9 cellular contexts compared by ENCODE assay signal in the genomic region with DNA sequence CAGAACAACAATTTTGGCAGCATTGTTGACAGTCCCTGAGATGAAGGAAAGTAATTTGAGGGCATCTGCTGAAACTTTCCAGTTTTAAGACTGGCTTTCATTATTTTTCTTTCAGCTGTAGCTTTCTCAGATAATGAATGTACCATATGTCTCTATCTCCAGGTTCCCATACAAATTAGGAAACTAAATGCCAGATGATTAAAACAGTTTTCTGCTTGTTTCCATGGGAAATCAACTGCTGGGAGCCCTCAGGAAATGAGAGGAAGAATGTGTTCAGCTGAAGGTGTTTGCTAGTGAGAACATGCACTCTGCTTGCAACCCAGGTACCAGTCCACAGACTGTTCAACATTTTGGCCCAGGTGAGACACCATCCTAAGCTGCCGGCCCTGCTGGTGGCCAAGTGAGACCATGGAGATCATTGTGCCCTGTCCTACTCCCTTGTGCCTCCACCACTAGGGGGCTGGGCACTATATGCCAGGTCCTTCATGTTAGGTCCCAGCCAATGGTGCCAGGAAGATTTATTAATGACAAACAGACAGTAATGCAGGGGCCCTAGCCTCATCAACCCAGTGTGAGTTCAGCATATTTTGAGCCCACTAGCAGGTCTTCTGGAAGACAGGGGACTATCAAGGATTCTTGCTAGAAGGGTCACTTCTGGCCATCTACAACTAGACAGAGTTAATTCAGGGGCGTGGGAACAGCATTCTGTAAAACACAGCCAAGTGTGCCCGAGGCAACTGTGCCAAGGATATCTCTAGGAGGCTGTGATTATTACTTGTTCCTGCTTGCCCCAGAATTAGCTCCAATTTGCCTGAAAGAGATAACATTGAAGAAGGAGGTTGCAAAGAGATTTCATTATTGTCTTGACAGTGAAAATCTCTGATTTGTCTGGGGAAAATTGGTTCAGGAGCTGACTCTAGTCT. TPM values are rescaled to one million over a fixed set of nuclear protein-coding genes. Genes with fewer than 3 reads are reported as not detected.
DNase-seq lines count a peak whose midpoint lies in the region; ATAC-seq and TF ChIP-seq lines count a peak whose summit lies in the region.
"Had no signal": no experiment of that assay in that cellular context is flagged by ENCODE, and none has a peak within 500 bp of the region (broad histone marks: within the 10 kb centered on the region; RNA-seq: fewer than 3 reads in every experiment).

No MANE protein-coding gene starts in this region.

- no peak overlapping the region for H3K4me3 ChIP-seq in cardiac fibroblast (replicated peaks in 1 of 2; ENCODE audit: low read depth in 2 of 2, low read length in 2 of 2)

- ATAC-seq in naive B cell (ENCODE audit: low read depth in 2 of 2), result peak; percentile 77 to 82
- no peak for ATAC-seq in HG02938 (IDR thresholded peaks at IDR 0.05; ENCODE audit: unreplicated experiment)
- ATAC-seq: activated CD8-positive, alpha-beta memory T cell treated with anti-CD3 and anti-CD28 coated beads, Interleukin-2, amount 10 ng/mL, durations not matched to agents 7 days and 5 days had no signal

- H3K27ac Mint-ChIP-seq in naive B cell, result no peak overlapping the region
- H3K27ac Mint-ChIP-seq: activated CD8-positive, alpha-beta memory T cell treated with anti-CD3 and anti-CD28 coated beads, Interleukin-2, amount 10 ng/mL, durations not matched to agents 7 days and 5 days had no signal

- TF ChIP-seq CTCF in LNCAP (IDR thresholded peaks at IDR 0.05), result peak; percentile 28; the same call in 1 of the 2 replicates
- TF ChIP-seq CTCF in cardiac fibroblast (IDR thresholded peaks at IDR 0.05; ENCODE audit: low read depth, low read length), result peak; percentile 53

- H3K4me3 Mint-ChIP-seq in naive B cell, result no peak overlapping the region
- H3K4me3 Mint-ChIP-seq: activated CD8-positive, alpha-beta memory T cell treated with anti-CD3 and anti-CD28 coated beads, Interleukin-2, amount 10 ng/mL, durations not matched to agents 7 days and 5 days had no signal

- H3K27me3 Mint-ChIP-seq in naive B cell, result no peaks in the 10 kb centered on the region
- H3K27me3 Mint-ChIP-seq: activated CD8-positive, alpha-beta memory T cell treated with anti-CD3 and anti-CD28 coated beads, Interleukin-2, amount 10 ng/mL, durations not matched to agents 7 days and 5 days had no signal

- peaks cover 0 to 8% (median 6%) of the 10 kb centered on the region in 7 donors for H3K9me3 Mint-ChIP-seq in naive B cell

- peaks cover 9 to 10% of the 10 kb centered on the region in 2 donors for H3K36me3 Mint-ChIP-seq in naive B cell

- peaks cover 0 to 3% (median 0%) of the 10 kb centered on the region in 3 donors for H3K4me1 Mint-ChIP-seq in naive B cell

- DNase-seq in DMS53 (lab: John Stamatoyannopoulos, UW) (peak; percentile 70), cardiac fibroblast (ENCODE audit: low read depth in 2 of 2) (no peak), naive B cell (peak; percentile 21), KG1 (lab: John Stamatoyannopoulos, UW) (no peak), occipital lobe (lab: John Stamatoyannopoulos, UW) (no peak), hippocampal formation (lab: John Stamatoyannopoulos, UW) (no peak)
- DNase-seq: activated CD8-positive, alpha-beta memory T cell treated with anti-CD3 and anti-CD28 coated beads, Interleukin-2, amount 10 ng/mL, durations not matched to agents 7 days and 5 days had no signal

RNA-seq across cellular contexts. Expression of gene LRRC8C, which starts 17.0 kb away (rescaled TPM):
- 1 to 10 TPM; 1.3 to 4.8 (median 2.6) TPM for polyA plus RNA-seq in naive B cell (ENCODE audit: low read depth in 6 of 6)
- total RNA-seq in occipital lobe, result 8.4 TPM

Comparison
In these comparisons a context has a peak if more than half of its experiments do, and no peak if none do; other contexts are left out.
1. DNase-seq: peak in DMS53 (single experiment) and naive B cell (single experiment); none in cardiac fibroblast (0 of 2), KG1 (single experiment), occipital lobe (single experiment) and hippocampal formation (0 of 2).